ENCODE assay signal across 7 cellular contexts in the genomic region with DNA sequence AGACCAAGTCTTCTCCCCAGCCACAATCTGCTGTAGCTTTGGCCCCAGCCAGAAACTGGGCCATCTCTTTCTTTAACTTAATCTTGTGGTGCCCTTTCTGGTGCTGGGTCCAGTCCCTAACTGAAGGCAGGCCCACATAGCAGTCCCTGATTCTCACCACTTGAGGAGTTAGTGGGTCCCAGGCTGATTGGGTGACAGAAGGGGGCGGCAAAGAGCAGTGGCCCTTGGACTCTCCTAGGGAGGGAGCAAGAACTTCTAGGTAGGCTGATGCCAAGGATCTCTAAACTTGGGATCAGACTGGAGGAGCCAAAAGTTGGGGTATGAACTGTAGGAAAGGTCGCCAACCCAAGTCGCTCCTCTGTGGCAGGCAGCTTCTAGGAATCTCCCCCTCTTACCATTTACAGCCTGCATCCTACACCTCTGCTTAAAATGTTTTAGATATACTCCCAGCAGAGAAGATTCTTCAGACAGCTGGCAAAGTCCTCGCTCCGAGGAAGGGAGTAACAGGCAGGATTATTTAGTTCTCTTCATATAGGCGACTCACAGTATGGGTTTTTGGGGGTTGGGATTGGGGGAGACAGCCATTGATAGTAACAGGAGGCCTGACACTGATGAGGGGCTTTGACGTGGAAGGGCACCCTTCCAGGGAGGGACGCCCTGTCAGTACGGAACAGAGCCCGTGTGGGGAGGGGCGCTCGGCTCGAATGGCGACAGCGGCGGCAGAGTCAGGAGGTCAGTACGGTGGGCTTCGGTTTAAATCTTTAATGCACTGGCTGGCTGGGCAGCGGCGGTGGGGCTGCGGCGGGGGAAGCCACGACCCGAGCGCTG. TPM values are rescaled to one million over a fixed set of nuclear protein-coding genes. Genes with fewer than 3 reads are reported as not detected.
A peak's percentile ranks its signal among the peaks of the same experiment; 100 is the strongest.
DNase-seq lines count a peak whose midpoint lies in the region; ATAC-seq, FAIRE-seq and TF ChIP-seq lines count a peak whose summit lies in the region.

No MANE protein-coding gene starts in this region.

- H3K9ac ChIP-seq in endothelial cell of umbilical vein (replicated peaks; ENCODE audit: extremely low read depth, insufficient read depth, low read length): no peak overlapping the region

- H3K9me3 Mint-ChIP-seq in mesothelial cell of epicardium: peaks cover 7% of the 10 kb centered on the region

- peaks cover 25% of the 10 kb centered on the region for H3K36me3 Mint-ChIP-seq in mesothelial cell of epicardium

- H3K27me3 ChIP-seq in endothelial cell of umbilical vein (ENCODE audit: control insufficient read depth in 2 of 2, insufficient read depth in 2 of 2, low read length in 2 of 2): no peaks in the 10 kb centered on the region

- no peaks in the 10 kb centered on the region for H4K20me1 ChIP-seq in endothelial cell of umbilical vein (replicated peaks; ENCODE audit: control insufficient read depth, extremely low read depth, insufficient read depth, low read length)

- H3K79me2 ChIP-seq in endothelial cell of umbilical vein (ENCODE audit: control insufficient read depth, insufficient read depth, low read length): no peaks in the 10 kb centered on the region

- peak overlapping the region; percentile 63 for H3K4me2 ChIP-seq in endothelial cell of umbilical vein (ENCODE audit: insufficient read depth, low read length)

- H2AFZ ChIP-seq in endothelial cell of umbilical vein (ENCODE audit: low read depth, low read length): peak overlapping the region; percentile 94

- FAIRE-seq in endothelial cell of umbilical vein (lab: Jason Lieb, UNC): peak; percentile 93

- CTCF ChIA-PET in endothelial cell of umbilical vein (lab: Charles Lee): interaction anchor here (1.0 to 2.3 kb wide), 14 partner anchors 8 to 235 kb away, joined by 3 to 15 read pairs (median 6); a partner anchor contains a TSS

- H3K9me1 ChIP-seq in endothelial cell of umbilical vein (replicated peaks; ENCODE audit: control insufficient read depth, extremely low read depth, insufficient read depth, low read length): no peaks in the 10 kb centered on the region

- H3K27ac ChIP-seq in endothelial cell of umbilical vein (ENCODE audit: insufficient read depth, low read depth, low read length): no peak overlapping the region

- no peaks in the 10 kb centered on the region for H3K27me3 Mint-ChIP-seq in mesothelial cell of epicardium (ENCODE audit: low read depth)

- no peaks in the 10 kb centered on the region for H3K9me3 ChIP-seq in endothelial cell of umbilical vein (replicated peaks; ENCODE audit: control insufficient read depth, insufficient read depth, low read length)

- H3K4me3 ChIP-seq in endothelial cell of umbilical vein (replicated peaks in 1 of 3; ENCODE audit: insufficient read depth in 1 of 3, low read depth in 1 of 3, low read length in 3 of 3): peak overlapping the region; percentile 17 to 49 (median 24)

- no peaks in the 10 kb centered on the region for H3K36me3 ChIP-seq in endothelial cell of umbilical vein (ENCODE audit: control insufficient read depth in 2 of 2, extremely low read depth in 1 of 2, insufficient read depth in 2 of 2, low read length in 2 of 2)

- POLR2A ChIA-PET in endothelial cell of umbilical vein (lab: Charles Lee): interaction anchor here (1.2 kb wide), 1 partner anchor 17 kb away, joined by 7 read pairs; a partner anchor contains a TSS

- peak overlapping the region; percentile 90 for H3K27ac Mint-ChIP-seq in mesothelial cell of epicardium

- DNase-seq in NCI-H82 (lab: John Stamatoyannopoulos, UW) (peak; percentile 86), endothelial cell of umbilical vein (ENCODE audit: low read depth, low spot score) (peak; percentile 80), mesothelial cell of epicardium (ENCODE audit: low spot score in 2 of 2, unreplicated experiment in 2 of 2) (peak in 1 of 2 experiments; percentile 78)
- DNase-seq in activated CD8-positive, alpha-beta memory T cell treated with anti-CD3 and anti-CD28 coated beads for 24 hours: peak; percentile 77
- peak; percentile 34 for DNase-seq in stimulated activated CD8-positive, alpha-beta memory T cell treated with anti-CD3 and anti-CD28 coated beads, Interleukin-15, amount 100 ng/mL, for 24 hours (ENCODE audit: low read depth)

- TF ChIP-seq POLR2A in endothelial cell of umbilical vein (IDR thresholded peaks at IDR 0.05; ENCODE audit: low read depth, low read length): no peak

- BruUV-seq in endothelial cell of umbilical vein (replicated peaks; lab: Mats Ljungman, UMichigan): no TSS peak

- H3K4me1 Mint-ChIP-seq in mesothelial cell of epicardium: peaks cover 11% of the 10 kb centered on the region

- ATAC-seq in HG02759 (IDR thresholded peaks at IDR 0.05; ENCODE audit: unreplicated experiment): peak; percentile 53

- H3K4me1 ChIP-seq in endothelial cell of umbilical vein (ENCODE audit: control insufficient read depth, extremely low read depth, insufficient read depth, low read length): peaks cover 5% of the 10 kb centered on the region

- TF ChIP-seq CTCF in GM12873 (IDR thresholded peaks at IDR 0.05; ENCODE audit: insufficient read depth, low read depth, low read length, missing control alignments) (peak; percentile 97), endothelial cell of umbilical vein (IDR thresholded peaks at IDR 0.05; ENCODE audit: extremely low read depth in 1 of 2, insufficient read depth in 1 of 2, low read depth in 1 of 2, low read length in 2 of 2) (peak; percentile 90 to 95), mesothelial cell of epicardium (IDR thresholded peaks at IDR 0.05; ENCODE audit: unreplicated experiment) (peak; percentile 58)

- intact Hi-C loops in endothelial cell of umbilical vein (cut with micrococcal nuclease): loop anchor here (1.0 to 2.0 kb wide), 4 partner anchors 11 to 52 kb away; a partner anchor contains a TSS

- dilution Hi-C loops in endothelial cell of umbilical vein (cut with MboI; ENCODE audit: extremely low pct_ligation_motif_present, low sequenced_read_pairs): no loop called here

- peak overlapping the region; percentile 90 for H3K4me3 Mint-ChIP-seq in mesothelial cell of epicardium

TF ChIP-seq in endothelial cell of umbilical vein, 7 proteins besides CTCF, POLR2A, EP300 and RAD21 (continues in another document):
- TF ChIP-seq JUN (IDR thresholded peaks at IDR 0.05; ENCODE audit: borderline replicate concordance, insufficient read depth, insufficient read length, low read depth): no peak
- no peak for TF ChIP-seq EZH2 (IDR thresholded peaks at IDR 0.05; ENCODE audit: borderline replicate concordance, low read depth, low read length, severe bottlenecking)

RNA-seq across cellular contexts. Expression of a gene that starts 2.0 kb away (rescaled TPM):
- total RNA-seq in endothelial cell of umbilical vein: not detected in 2 replicates
- not detected in 2 replicates for polyA plus RNA-seq in endothelial cell of umbilical vein
- polyA plus RNA-seq in endothelial cell of umbilical vein (2011; cell fraction: cytosol; rRNA removed): not detected in 2 replicates
- polyA plus RNA-seq in endothelial cell of umbilical vein (2011; cell fraction: nucleus; rRNA removed): not detected in 2 replicates
- polyA plus RNA-seq in endothelial cell of umbilical vein (2012): not detected in 2 replicates
- not detected in 2 replicates for polyA minus RNA-seq in endothelial cell of umbilical vein
- not detected for polyA minus RNA-seq in endothelial cell of umbilical vein (2011; cell fraction: cytosol; rRNA and poly(A)+ RNA removed)
- not detected in 2 replicates for polyA minus RNA-seq in endothelial cell of umbilical vein (2011; cell fraction: nucleus; rRNA and poly(A)+ RNA removed)
- total RNA-seq in mesothelial cell of epicardium: 0.61 to 0.84 TPM in 2 of 3 replicates, not detected in the other

RNA-seq across cellular contexts. Expression of a gene that starts 12.5 kb away (rescaled TPM):
- total RNA-seq in endothelial cell of umbilical vein: 13.6 and 15.3 TPM in 2 replicates
- 18.6 and 22.5 TPM in 2 replicates for polyA plus RNA-seq in endothelial cell of umbilical vein
- 7.2 and 10.3 TPM in 2 replicates for polyA plus RNA-seq in endothelial cell of umbilical vein (2011; cell fraction: cytosol; rRNA removed)
- polyA plus RNA-seq in endothelial cell of umbilical vein (2011; cell fraction: nucleus; rRNA removed): 49.6 and 67.6 TPM in 2 replicates
- 5.0 and 9.8 TPM in 2 replicates for polyA plus RNA-seq in endothelial cell of umbilical vein (2012)
- polyA minus RNA-seq in endothelial cell of umbilical vein: 6.8 and 10.8 TPM in 2 replicates
- 2.8 TPM for polyA minus RNA-seq in endothelial cell of umbilical vein (2011; cell fraction: cytosol; rRNA and poly(A)+ RNA removed)
- 12.5 and 16.8 TPM in 2 replicates for polyA minus RNA-seq in endothelial cell of umbilical vein (2011; cell fraction: nucleus; rRNA and poly(A)+ RNA removed)
- total RNA-seq in mesothelial cell of epicardium: 112 to 114 TPM (median 113 TPM) in 3 replicates

RNA-seq across cellular contexts. Expression of a gene that starts 18.0 kb away (rescaled TPM):
- 30.0 and 36.6 TPM in 2 replicates for total RNA-seq in endothelial cell of umbilical vein
- polyA plus RNA-seq in endothelial cell of umbilical vein: 58.5 and 61.3 TPM in 2 replicates
- polyA plus RNA-seq in endothelial cell of umbilical vein (2011; cell fraction: cytosol; rRNA removed): 22.5 and 25.6 TPM in 2 replicates
- 240 and 284 TPM in 2 replicates for polyA plus RNA-seq in endothelial cell of umbilical vein (2011; cell fraction: nucleus; rRNA removed)
- polyA plus RNA-seq in endothelial cell of umbilical vein (2012): 23.6 and 34.5 TPM in 2 replicates
- 29.7 and 32.3 TPM in 2 replicates for polyA minus RNA-seq in endothelial cell of umbilical vein
- 8.6 TPM for polyA minus RNA-seq in endothelial cell of umbilical vein (2011; cell fraction: cytosol; rRNA and poly(A)+ RNA removed)
- 41.9 and 46.0 TPM in 2 replicates for polyA minus RNA-seq in endothelial cell of umbilical vein (2011; cell fraction: nucleus; rRNA and poly(A)+ RNA removed)
- total RNA-seq in mesothelial cell of epicardium: 82.7 to 95.2 TPM (median 88.5 TPM) in 3 replicates

RNA-seq across cellular contexts. Expression of a gene that starts 26.6 kb away (rescaled TPM):
- total RNA-seq in endothelial cell of umbilical vein (not detected in 2 replicates), mesothelial cell of epicardium (not detected in 3 replicates)
- polyA plus RNA-seq in endothelial cell of umbilical vein: not detected in 2 replicates
- polyA plus RNA-seq in endothelial cell of umbilical vein (2011; cell fraction: cytosol; rRNA removed): not detected in 2 replicates
- not detected in 2 replicates for polyA plus RNA-seq in endothelial cell of umbilical vein (2011; cell fraction: nucleus; rRNA removed)
- not detected in 2 replicates for polyA plus RNA-seq in endothelial cell of umbilical vein (2012)
- polyA minus RNA-seq in endothelial cell of umbilical vein: not detected in 2 replicates
- polyA minus RNA-seq in endothelial cell of umbilical vein (2011; cell fraction: cytosol; rRNA and poly(A)+ RNA removed): not detected
- polyA minus RNA-seq in endothelial cell of umbilical vein (2011; cell fraction: nucleus; rRNA and poly(A)+ RNA removed): not detected in 2 replicates

RNA-seq across cellular contexts. Expression of a gene that starts 26.9 kb away (rescaled TPM):
- total RNA-seq in endothelial cell of umbilical vein (74.1 and 81.2 TPM in 2 replicates), mesothelial cell of epicardium (58.8 to 61.6 TPM (median 59.9 TPM) in 3 replicates)
- 78.4 and 83.5 TPM in 2 replicates for polyA plus RNA-seq in endothelial cell of umbilical vein
- polyA plus RNA-seq in endothelial cell of umbilical vein (2011; cell fraction: cytosol; rRNA removed): 93.9 and 95.3 TPM in 2 replicates
- 24.7 and 27.2 TPM in 2 replicates for polyA plus RNA-seq in endothelial cell of umbilical vein (2011; cell fraction: nucleus; rRNA removed)
- polyA plus RNA-seq in endothelial cell of umbilical vein (2012): 80.0 and 89.4 TPM in 2 replicates
- polyA minus RNA-seq in endothelial cell of umbilical vein: 61.6 and 63.3 TPM in 2 replicates
- 98.6 TPM for polyA minus RNA-seq in endothelial cell of umbilical vein (2011; cell fraction: cytosol; rRNA and poly(A)+ RNA removed)
- polyA minus RNA-seq in endothelial cell of umbilical vein (2011; cell fraction: nucleus; rRNA and poly(A)+ RNA removed): 15.2 and 20.8 TPM in 2 replicates
